Comparison of ENCODE assay signal across 8 cellular contexts in genomic region chr3:52246264-52246620, GRCh38. TPM values are rescaled to one million over a fixed set of nuclear protein-coding genes. Genes with fewer than 3 reads are reported as not detected.
A peak's percentile ranks its signal among the peaks of the same experiment; 100 is the strongest.
DNase-seq lines count a peak whose midpoint lies in the region.

No MANE protein-coding gene starts in this region.

- no peaks in the 10 kb centered on the region for H3K9me2 ChIP-seq in GM23248 (ENCODE audit: insufficient read depth)

- in situ Hi-C loops in GM23248 (cut with MboI) = no loop called here

- H3K27ac ChIP-seq in GM23248 = peak overlapping the region; percentile 49

- H3K9me3 ChIP-seq in GM23248 (ENCODE audit: low read depth) (no peaks in the 10 kb centered on the region), iPS-15b (ENCODE audit: control insufficient read depth, insufficient read depth, low read length) (no peaks in the 10 kb centered on the region)

- no peaks in the 10 kb centered on the region for H3K79me2 ChIP-seq in GM23248 (ENCODE audit: insufficient read depth)

- H3K4me3 Mint-ChIP-seq in activated T-helper 1 cell treated with anti-CD3 and anti-CD28 coated beads, Interleukin-12 subunit alpha, Interleukin-12 subunit beta, Interleukin-2, Interleukin-4 antibody, amounts not matched to agents 30 ng/mL and 10 ng/mL and 1 ng/mL, durations not matched to agents 14 hours and 24 hours and 36 hours = peak overlapping the region; percentile 88

- H3K9ac ChIP-seq in GM23248 (peak overlapping the region; percentile 80), iPS-15b (ENCODE audit: low read depth, low read length) (no peak overlapping the region)

- H2AFZ ChIP-seq in GM23248 = peak overlapping the region; percentile 78

- H3K27me3 Mint-ChIP-seq in activated T-helper 1 cell treated with anti-CD3 and anti-CD28 coated beads, Interleukin-12 subunit alpha, Interleukin-12 subunit beta, Interleukin-2, Interleukin-4 antibody, amounts not matched to agents 30 ng/mL and 10 ng/mL and 1 ng/mL, durations not matched to agents 14 hours and 24 hours and 36 hours (ENCODE audit: insufficient read depth) = no peaks in the 10 kb centered on the region

- peaks cover 37% of the 10 kb centered on the region for H3K36me3 Mint-ChIP-seq in activated T-helper 1 cell treated with anti-CD3 and anti-CD28 coated beads, Interleukin-12 subunit alpha, Interleukin-12 subunit beta, Interleukin-2, Interleukin-4 antibody, amounts not matched to agents 30 ng/mL and 10 ng/mL and 1 ng/mL, durations not matched to agents 14 hours and 24 hours and 36 hours (ENCODE audit: low read depth)

- H3K36me3 ChIP-seq in GM23248 (ENCODE audit: low read depth) = no peaks in the 10 kb centered on the region
- peaks cover 10% of the 10 kb centered on the region for H3K36me3 ChIP-seq in iPS-15b (ENCODE audit: control insufficient read depth, insufficient read depth, low read length)

- peaks cover 77% of the 10 kb centered on the region for H3K4me1 Mint-ChIP-seq in activated T-helper 1 cell treated with anti-CD3 and anti-CD28 coated beads, Interleukin-12 subunit alpha, Interleukin-12 subunit beta, Interleukin-2, Interleukin-4 antibody, amounts not matched to agents 30 ng/mL and 10 ng/mL and 1 ng/mL, durations not matched to agents 14 hours and 24 hours and 36 hours (ENCODE audit: low read depth)

- peak overlapping the region; percentile 91 for H3K27ac Mint-ChIP-seq in activated T-helper 1 cell treated with anti-CD3 and anti-CD28 coated beads, Interleukin-12 subunit alpha, Interleukin-12 subunit beta, Interleukin-2, Interleukin-4 antibody, amounts not matched to agents 30 ng/mL and 10 ng/mL and 1 ng/mL, durations not matched to agents 14 hours and 24 hours and 36 hours

- intact Hi-C loops in activated T-helper 1 cell treated with anti-CD3 and anti-CD28 coated beads, Interleukin-12 subunit alpha, Interleukin-12 subunit beta, Interleukin-2, Interleukin-4 antibody, amounts not matched to agents 30 ng/mL and 10 ng/mL and 1 ng/mL, durations not matched to agents 14 hours and 24 hours and 36 hours (cut with micrococcal nuclease) = no loop called here

- DNase-seq in GM23248 (peak; percentile 28), NCI-H82 (lab: John Stamatoyannopoulos, UW) (no peak), islet precursor cell (no peak), HCEC 1CT (no peak)
- no peak for DNase-seq in activated T-helper 1 cell treated with anti-CD3 and anti-CD28 coated beads, Interleukin-12 subunit alpha, Interleukin-12 subunit beta, Interleukin-2, Interleukin-4 antibody, amounts not matched to agents 30 ng/mL and 10 ng/mL and 1 ng/mL, durations not matched to agents 14 hours and 24 hours and 36 hours (ENCODE audit: low spot score)
- peak; percentile 47 for DNase-seq in stimulated activated CD8-positive, alpha-beta memory T cell treated with anti-CD3 and anti-CD28 coated beads, Interleukin-4, amount 100 ng/mL, for 48 hours
- DNase-seq in stimulated activated CD4-positive, alpha-beta T cell treated with anti-CD3 and anti-CD28 coated beads, Interleukin-2, amount 100 ng/mL, for 48 hours = no peak

- peaks cover 32% of the 10 kb centered on the region for H3F3A ChIP-seq in GM23248 (ENCODE audit: insufficient read depth)

- peak overlapping the region; percentile 70 for H3K4me2 ChIP-seq in GM23248 (ENCODE audit: unreplicated experiment)

- H3K4me3 ChIP-seq in GM23248 = peak overlapping the region; percentile 73
- peak overlapping the region; percentile 65 for H3K4me3 ChIP-seq in iPS-15b (ENCODE audit: low read depth, low read length)

- H3K9me3 Mint-ChIP-seq in activated T-helper 1 cell treated with anti-CD3 and anti-CD28 coated beads, Interleukin-12 subunit alpha, Interleukin-12 subunit beta, Interleukin-2, Interleukin-4 antibody, amounts not matched to agents 30 ng/mL and 10 ng/mL and 1 ng/mL, durations not matched to agents 14 hours and 24 hours and 36 hours = peaks cover 3% of the 10 kb centered on the region

- no peaks in the 10 kb centered on the region for H4K20me1 ChIP-seq in GM23248 (ENCODE audit: insufficient read depth)

- no peaks in the 10 kb centered on the region for H3K27me3 ChIP-seq in GM23248 (replicated peaks; ENCODE audit: insufficient read depth)
- H3K27me3 ChIP-seq in iPS-15b (ENCODE audit: control insufficient read depth, insufficient read depth, low read length) = peaks cover 29% of the 10 kb centered on the region

- H3K4me1 ChIP-seq in GM23248 (ENCODE audit: insufficient read depth) = peaks cover 15% of the 10 kb centered on the region
- peaks cover 3% of the 10 kb centered on the region for H3K4me1 ChIP-seq in iPS-15b (ENCODE audit: control insufficient read depth, insufficient read depth, low read length)

- 18 to 24% methylated on average over 7 to 8 of the region's 8 CpGs for WGBS in GM23248 (ENCODE audit: low coverage in 1 of 2, low lambda C conversion rate in 2 of 2, missing lambda C conversion rate in 2 of 2), 2 experiments

RNA-seq across cellular contexts. Expression of gene PPM1M, which starts 0.7 kb away (rescaled TPM):
- total RNA-seq in GM23248 (2014; rRNA removed; shearing (Covaris generic)) = 26.7 and 35.7 TPM in 2 replicates
- polyA plus RNA-seq in GM23248 (2016; fragmentation: Nextera tagmentation; extraction: Ambion mirVana) = 19.3 and 21.6 TPM in 2 replicates
- total RNA-seq in activated T-helper 1 cell treated with anti-CD3 and anti-CD28 coated beads, Interleukin-12 subunit alpha, Interleukin-12 subunit beta, Interleukin-2, Interleukin-4 antibody, amounts not matched to agents 30 ng/mL and 10 ng/mL and 1 ng/mL, durations not matched to agents 14 hours and 24 hours and 36 hours = 57.1 and 59.5 TPM in 2 replicates

RNA-seq across cellular contexts. Expression of gene TWF2, which starts 7.3 kb away (rescaled TPM):
- 124 and 137 TPM in 2 replicates for total RNA-seq in GM23248 (2014; rRNA removed; shearing (Covaris generic))
- 95.1 and 105 TPM in 2 replicates for polyA plus RNA-seq in GM23248 (2016; fragmentation: Nextera tagmentation; extraction: Ambion mirVana)
- total RNA-seq in activated T-helper 1 cell treated with anti-CD3 and anti-CD28 coated beads, Interleukin-12 subunit alpha, Interleukin-12 subunit beta, Interleukin-2, Interleukin-4 antibody, amounts not matched to agents 30 ng/mL and 10 ng/mL and 1 ng/mL, durations not matched to agents 14 hours and 24 hours and 36 hours = 94.3 and 98.6 TPM in 2 replicates

RNA-seq across cellular contexts. Expression of gene TLR9, which starts 20.8 kb away (rescaled TPM):
- not detected in 2 replicates for total RNA-seq in GM23248 (2014; rRNA removed; shearing (Covaris generic))
- 0.11 TPM in 1 of 2 replicates, not detected in the other for polyA plus RNA-seq in GM23248 (2016; fragmentation: Nextera tagmentation; extraction: Ambion mirVana)
- 0.47 TPM in 1 of 2 replicates, not detected in the other for total RNA-seq in activated T-helper 1 cell treated with anti-CD3 and anti-CD28 coated beads, Interleukin-12 subunit alpha, Interleukin-12 subunit beta, Interleukin-2, Interleukin-4 antibody, amounts not matched to agents 30 ng/mL and 10 ng/mL and 1 ng/mL, durations not matched to agents 14 hours and 24 hours and 36 hours

RNA-seq across cellular contexts. Expression of gene WDR82, which starts 32.2 kb away (rescaled TPM):
- total RNA-seq in GM23248 (2014; rRNA removed; shearing (Covaris generic)) = 45.3 and 56.1 TPM in 2 replicates
- 16.1 and 18.7 TPM in 2 replicates for polyA plus RNA-seq in GM23248 (2016; fragmentation: Nextera tagmentation; extraction: Ambion mirVana)
- 105 and 107 TPM in 2 replicates for total RNA-seq in activated T-helper 1 cell treated with anti-CD3 and anti-CD28 coated beads, Interleukin-12 subunit alpha, Interleukin-12 subunit beta, Interleukin-2, Interleukin-4 antibody, amounts not matched to agents 30 ng/mL and 10 ng/mL and 1 ng/mL, durations not matched to agents 14 hours and 24 hours and 36 hours

RNA-seq across cellular contexts. Expression of gene GLYCTK, which starts 41.4 kb away (rescaled TPM):
- total RNA-seq in GM23248 (2014; rRNA removed; shearing (Covaris generic)) = 4.9 and 10.0 TPM in 2 replicates
- 2.5 and 2.7 TPM in 2 replicates for polyA plus RNA-seq in GM23248 (2016; fragmentation: Nextera tagmentation; extraction: Ambion mirVana)
- total RNA-seq in activated T-helper 1 cell treated with anti-CD3 and anti-CD28 coated beads, Interleukin-12 subunit alpha, Interleukin-12 subunit beta, Interleukin-2, Interleukin-4 antibody, amounts not matched to agents 30 ng/mL and 10 ng/mL and 1 ng/mL, durations not matched to agents 14 hours and 24 hours and 36 hours = 17.0 and 18.3 TPM in 2 replicates

Comparison
In these comparisons a context has a peak if more than half of its experiments do, and no peak if none do; other contexts are left out.
1. DNase-seq: peak in GM23248 (single experiment) and stimulated activated CD8-positive, alpha-beta memory T cell treated with anti-CD3 and anti-CD28 coated beads, Interleukin-4, amount 100 ng/mL, for 48 hours (single experiment); none in activated T-helper 1 cell treated with anti-CD3 and anti-CD28 coated beads, Interleukin-12 subunit alpha, Interleukin-12 subunit beta, Interleukin-2, Interleukin-4 antibody, amounts not matched to agents 30 ng/mL and 10 ng/mL and 1 ng/mL, durations not matched to agents 14 hours and 24 hours and 36 hours (single experiment), stimulated activated CD4-positive, alpha-beta T cell treated with anti-CD3 and anti-CD28 coated beads, Interleukin-2, amount 100 ng/mL, for 48 hours (0 of 2), NCI-H82 (single experiment), islet precursor cell (single experiment) and HCEC 1CT (single experiment).